Comparison of ENCODE assay signal across 15 cellular contexts in the genomic region with DNA sequence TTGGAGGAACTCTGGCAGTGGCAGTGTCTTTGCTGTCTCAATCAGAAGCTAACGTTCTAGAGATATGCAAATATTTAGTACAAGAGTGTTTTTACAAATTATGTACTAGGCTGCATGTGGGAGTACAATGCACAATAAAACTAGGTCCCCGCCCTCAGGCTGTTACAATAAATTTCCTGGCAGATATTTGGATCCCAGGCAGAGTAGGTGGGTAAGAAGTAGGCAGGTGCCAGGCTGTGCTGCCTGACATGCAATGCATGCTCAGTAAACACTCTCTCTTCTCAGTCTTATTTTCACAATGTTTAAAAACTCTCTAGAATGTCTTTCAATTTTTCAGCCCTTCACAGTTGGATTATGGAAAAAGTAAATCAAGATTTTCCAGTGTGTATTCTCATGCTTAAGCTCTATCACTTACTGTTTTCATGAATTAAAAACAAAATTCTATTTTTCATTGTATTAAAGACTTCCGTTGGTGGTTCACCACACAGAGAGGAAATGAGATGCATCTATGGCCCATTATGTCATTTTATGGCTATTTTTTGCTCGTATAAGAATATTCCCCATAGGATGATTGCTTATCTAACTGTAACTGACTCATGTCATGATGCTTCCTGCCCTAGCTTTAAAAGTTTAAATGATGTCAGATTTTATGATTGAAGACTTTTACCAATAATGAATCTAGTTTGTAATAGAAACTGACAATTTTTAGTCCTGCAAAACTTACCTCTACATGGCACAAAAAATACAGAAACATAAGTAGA.
DNase-seq lines count a peak whose midpoint lies in the region; ATAC-seq and TF ChIP-seq lines count a peak whose summit lies in the region.
"Had no signal": no experiment of that assay in that cellular context is flagged by ENCODE, and none has a peak within 500 bp of the region (broad histone marks: within the 10 kb centered on the region; RNA-seq: fewer than 3 reads in every experiment).

No MANE protein-coding gene starts in this region.

- H3K9me2 ChIP-seq in PC-9 (ENCODE audit: insufficient read depth): no peaks in the 10 kb centered on the region

- H4K20me1 ChIP-seq in BLaER1 (no peaks in the 10 kb centered on the region), PC-9 (ENCODE audit: insufficient read depth) (no peaks in the 10 kb centered on the region), fibroblast of lung (ENCODE audit: control insufficient read depth, extremely low read depth, insufficient read depth, low read length) (no peaks in the 10 kb centered on the region)

- intact Hi-C loops in PC-9 (cut with micrococcal nuclease; ENCODE audit: unreplicated experiment) (loop anchor here (1.0 to 5.0 kb wide), 4 partner anchors 25 to 386 kb away; no protein-coding TSS in a partner anchor), posterior cingulate gyrus (cut with DNase I) (no loop called here)

- peak overlapping the region; percentile 72 for H3K4me2 ChIP-seq in BLaER1
- no peak overlapping the region for H3K4me2 ChIP-seq in PC-9
- H3K4me2 ChIP-seq in fibroblast of lung (ENCODE audit: extremely low read depth, insufficient read depth, low read length): no peak overlapping the region

- no peak for TF ChIP-seq POLR2A in gastroesophageal sphincter (IDR thresholded peaks at IDR 0.05)

- CTCF ChIA-PET in HEK293 (lab: Yijun Ruan, JAX): no interaction called here
- CTCF ChIA-PET in PC-9 (lab: Charles Lee): no interaction called here

- 32 to 38% methylated on average over 4 of the region's 4 CpGs for WGBS in gastroesophageal sphincter (ENCODE audit: low coverage in 1 of 2), 2 donors

- TF ChIP-seq CTCF in HEK293 (tag by site-specific recombination; IDR thresholded peaks at IDR 0.05) (no peak), PC-9 (conservative IDR thresholded peaks at IDR 0.05) (no peak), fibroblast of lung (conservative IDR thresholded peaks at IDR 0.05 in 1 of 2, IDR thresholded peaks at IDR 0.05 in 1 of 2; ENCODE audit: low read depth in 1 of 2, low read length in 2 of 2) (no peak), gastroesophageal sphincter (IDR thresholded peaks at IDR 0.05) (no peak)

- H3K79me2 ChIP-seq in PC-9 (ENCODE audit: low read depth) (no peaks in the 10 kb centered on the region), fibroblast of lung (ENCODE audit: control insufficient read depth, insufficient read depth, low read length) (no peaks in the 10 kb centered on the region)

- H2AFZ ChIP-seq in PC-9 (no peak overlapping the region), fibroblast of lung (ENCODE audit: low read length) (no peak overlapping the region)

- H3K9me3 ChIP-seq in BLaER1 (peaks cover 20% of the 10 kb centered on the region), HEK293 (ENCODE audit: control insufficient read depth, insufficient read depth, low read depth, low read length) (no peaks in the 10 kb centered on the region), PC-9 (ENCODE audit: insufficient read depth, low read depth) (peaks cover 3% of the 10 kb centered on the region; the same call in 1 of the 2 replicates), fibroblast of lung (ENCODE audit: control insufficient read depth, insufficient read depth, low read depth, low read length) (no peaks in the 10 kb centered on the region), gastroesophageal sphincter (peaks cover 0 to 7% (median 0%) of the 10 kb centered on the region in 3 donors)

- H3K9ac ChIP-seq in BLaER1 (peak overlapping the region; percentile 65; the same call in 1 of the 2 replicates), fibroblast of lung (ENCODE audit: insufficient read depth, low read length) (no peak overlapping the region)

- H3F3A ChIP-seq in PC-9 (ENCODE audit: insufficient read depth, low read depth): peaks cover 9% of the 10 kb centered on the region; the same call in 1 of the 2 replicates

- ATAC-seq in esophagus mucosa (no peak), gastroesophageal sphincter (no peak)
- ATAC-seq: sciatic nerve had no signal

- BruUV-seq in PC-9 (replicated peaks; lab: Mats Ljungman, UMichigan): TSS peak; percentile 45

- no peak for DNase-seq in PC-9
- DNase-seq in fibroblast of lung (ENCODE audit: low read depth in 2 of 2): peak in 1 of 2 donors; percentile 66
- DNase-seq in posterior cingulate gyrus: no peak
- DNase-seq in activated CD4-positive, CD25-positive, alpha-beta regulatory T cell (lab: John Stamatoyannopoulos, UW): no peak
- DNase-seq: activated CD4-positive, alpha-beta T cell treated with anti-CD3 and anti-CD28 coated beads for 48 hours; effector CD4-positive, alpha-beta T cell; naive B cell; NCI-H82 had no signal

- peak overlapping the region; percentile 80 for H3K27ac ChIP-seq in BLaER1
- H3K27ac ChIP-seq in HEK293 (ENCODE audit: extremely low read depth, low read depth, low read length): no peak overlapping the region
- peak overlapping the region; percentile 94 for H3K27ac ChIP-seq in PC-9
- peak overlapping the region; percentile 82 for H3K27ac ChIP-seq in fibroblast of lung (ENCODE audit: insufficient read depth, low read length)
- H3K27ac ChIP-seq in gastroesophageal sphincter: no peak overlapping the region
- H3K27ac ChIP-seq: ascending aorta, C4-2B had no signal

- H3K27me3 ChIP-seq in BLaER1: no peaks in the 10 kb centered on the region
- no peaks in the 10 kb centered on the region for H3K27me3 ChIP-seq in PC-9 (ENCODE audit: insufficient read depth, low read depth)
- H3K27me3 ChIP-seq in fibroblast of lung (ENCODE audit: control insufficient read depth, insufficient read depth, low read length): no peaks in the 10 kb centered on the region
- H3K27me3 ChIP-seq in gastroesophageal sphincter: no peaks in the 10 kb centered on the region
- H3K27me3 ChIP-seq: ascending aorta had no signal

- H3K4me3 ChIP-seq in BLaER1 (peak overlapping the region; percentile 19; the same call in 1 of the 2 replicates), HEK293 (ENCODE audit: low read depth, low read length) (no peak overlapping the region), PC-9 (no peak overlapping the region), fibroblast of lung (replicated peaks in 1 of 4; ENCODE audit: control extremely low read depth in 1 of 4, insufficient read depth in 1 of 4, low read depth in 3 of 4, low read length in 4 of 4) (no peak overlapping the region), gastroesophageal sphincter (no peak overlapping the region)
- H3K4me3 ChIP-seq: ascending aorta had no signal

- peaks cover 88% of the 10 kb centered on the region for H3K4me1 ChIP-seq in BLaER1
- 0 out of 2 replicates have a peak, but pooled peaks cover 8% of the 10 kb centered on the region for H3K4me1 ChIP-seq in HEK293 (ENCODE audit: control insufficient read depth, insufficient read depth, low read length)
- H3K4me1 ChIP-seq in PC-9 (replicated peaks; ENCODE audit: insufficient read depth): peaks cover 22% of the 10 kb centered on the region
- H3K4me1 ChIP-seq in fibroblast of lung (ENCODE audit: control insufficient read depth, extremely low read depth, insufficient read depth, low read length): peaks cover 3% of the 10 kb centered on the region
- no peaks in the 10 kb centered on the region for H3K4me1 ChIP-seq in gastroesophageal sphincter
- H3K4me1 ChIP-seq: ascending aorta had no signal

- no peak for TF ChIP-seq EP300 in gastroesophageal sphincter (IDR thresholded peaks at IDR 0.05)

- POLR2A ChIA-PET in HEK293 (lab: Yijun Ruan, JAX) (no interaction called here), PC-9 (lab: Charles Lee; ENCODE audit: unreplicated experiment) (interaction anchor here (0.6 to 0.7 kb wide), 2 partner anchors 325 to 335 kb away, joined by 3 to 4 read pairs; no protein-coding TSS in a partner anchor)

- H3K36me3 ChIP-seq in BLaER1: peaks cover 5% of the 10 kb centered on the region; the same call in 1 of the 2 replicates
- H3K36me3 ChIP-seq in HEK293 (ENCODE audit: control insufficient read depth in 2 of 2, insufficient read depth in 1 of 2, low read length in 2 of 2): no peaks in the 10 kb centered on the region
- H3K36me3 ChIP-seq in PC-9 (ENCODE audit: low read depth): no peaks in the 10 kb centered on the region
- no peaks in the 10 kb centered on the region for H3K36me3 ChIP-seq in fibroblast of lung (ENCODE audit: control insufficient read depth, insufficient read depth, low read length)
- no peaks in the 10 kb centered on the region for H3K36me3 ChIP-seq in gastroesophageal sphincter
- H3K36me3 ChIP-seq: ascending aorta had no signal

TF ChIP-seq in HEK293, 187 proteins besides CTCF, POLR2A, EP300 and RAD21:
- TF ChIP-seq ZFP37 (tag by site-specific recombination; IDR thresholded peaks at IDR 0.05) (no peak), ZNF335 (tag by site-specific recombination; conservative IDR thresholded peaks at IDR 0.05) (peak; percentile 24; the same call in 1 of the 2 replicates), ZNF843 (tag by site-specific recombination; IDR thresholded peaks at IDR 0.05) (no peak), ZFHX2 (tag by site-specific recombination; conservative IDR thresholded peaks at IDR 0.05) (peak; percentile 75), ZNF654 (tag by site-specific recombination; IDR thresholded peaks at IDR 0.05; ENCODE audit: low read depth) (no peak), EGR2 (tag by site-specific recombination; IDR thresholded peaks at IDR 0.05; ENCODE audit: low read depth) (peak; percentile 61)

Comparison
In these comparisons a context has a peak if more than half of its experiments do, and no peak if none do; other contexts are left out.
1. H3K27ac ChIP-seq: peak in BLaER1 (single experiment), PC-9 (single experiment) and fibroblast of lung (single experiment); none in HEK293 (single experiment) and gastroesophageal sphincter (0 of 4).